In genomic region chr3:196643201-196643749, GRCh38 we compare ENCODE assay signal across 9 cellular contexts. TPM values are rescaled to one million over a fixed set of nuclear protein-coding genes. Genes with fewer than 3 reads are reported as not detected.
A peak's percentile ranks its signal among the peaks of the same experiment; 100 is the strongest.
DNase-seq lines count a peak whose midpoint lies in the region; ATAC-seq and TF ChIP-seq lines count a peak whose summit lies in the region.
"Had no signal": no experiment of that assay in that cellular context is flagged by ENCODE, and none has a peak within 500 bp of the region (broad histone marks: within the 10 kb centered on the region; RNA-seq: fewer than 3 reads in every experiment).

No MANE protein-coding gene starts in this region.

- H3K4me1 ChIP-seq in foreskin keratinocyte: peaks cover 4% of the 10 kb centered on the region

- no peak for TF ChIP-seq CTCF in GM13977 (IDR thresholded peaks at IDR 0.05; ENCODE audit: extremely low read depth, insufficient read depth, missing control alignments)
- TF ChIP-seq CTCF in GM20000 (IDR thresholded peaks at IDR 0.05; ENCODE audit: extremely low read depth, missing control alignments): no peak
- no peak for TF ChIP-seq CTCF in foreskin keratinocyte (conservative IDR thresholded peaks at IDR 0.05)

- ATAC-seq in HG03460 (IDR thresholded peaks at IDR 0.05; ENCODE audit: unreplicated experiment) (peak; percentile 74), foreskin keratinocyte (no peak)

- in situ Hi-C loops in GM13977 (cut with MboI; ENCODE audit: low pct_unique_long_range_greater_than_20kb, low sequenced_read_pairs, unreplicated experiment): no loop called here

- DNase-seq in GM13977 (ENCODE audit: low spot score) (peak; percentile 86), GM20000 (ENCODE audit: low spot score) (peak; percentile 87), cerebellum (ENCODE audit: low spot score) (no peak), foreskin keratinocyte (no peak), RKO (ENCODE audit: low spot score) (no peak)
- DNase-seq in activated T-cell treated with anti-CD3 and anti-CD28 coated beads, Interleukin-2, amount 50 U/mL, for 1 hour: peak; percentile 45
- DNase-seq in stimulated activated CD8-positive, alpha-beta memory T cell treated with anti-CD3 and anti-CD28 coated beads, Interleukin-4, amount 100 ng/mL, for 24 hours (ENCODE audit: low read depth): peak; percentile 36

- peaks cover 21% of the 10 kb centered on the region for H3K27me3 ChIP-seq in foreskin keratinocyte

- H3K27ac ChIP-seq in foreskin keratinocyte: no peak overlapping the region
- H3K27ac ChIP-seq: cardiac muscle cell had no signal

RNA-seq across cellular contexts. Expression of gene NRROS, which starts 3.8 kb away (rescaled TPM):
- total RNA-seq in cerebellum: 1.9 TPM
- total RNA-seq in foreskin keratinocyte: 0.03 and 0.11 TPM in 2 replicates
- polyA plus RNA-seq in foreskin keratinocyte: 0.12 and 0.19 TPM in 2 replicates
- polyA plus RNA-seq: cardiac muscle cell had no signal

Comparison
In these comparisons a context has a peak if more than half of its experiments do, and no peak if none do; other contexts are left out.
1. DNase-seq: peak in GM13977 (single experiment), GM20000 (single experiment), activated T-cell treated with anti-CD3 and anti-CD28 coated beads, Interleukin-2, amount 50 U/mL, for 1 hour (single experiment) and stimulated activated CD8-positive, alpha-beta memory T cell treated with anti-CD3 and anti-CD28 coated beads, Interleukin-4, amount 100 ng/mL, for 24 hours (single experiment); none in cerebellum (single experiment), foreskin keratinocyte (0 of 2) and RKO (single experiment).